ENCODE assay signal across 14 cellular contexts in genomic region chr5:97888439-97888838, GRCh38.
DNase-seq lines count a peak whose midpoint lies in the region; ATAC-seq, FAIRE-seq and TF ChIP-seq lines count a peak whose summit lies in the region.
"Had no signal": no experiment of that assay in that cellular context is flagged by ENCODE, and none has a peak within 500 bp of the region (broad histone marks: within the 10 kb centered on the region; RNA-seq: fewer than 3 reads in every experiment).

No MANE protein-coding gene starts in this region.

- TF ChIP-seq CTCF in GM10266 (IDR thresholded peaks at IDR 0.05; ENCODE audit: control insufficient read depth, insufficient read depth, low read depth, missing control alignments): no peak
- no peak for TF ChIP-seq CTCF in D721Med (IDR thresholded peaks at IDR 0.05; ENCODE audit: insufficient read depth, missing control alignments)

- peak; percentile 7 for DNase-seq in GM10266 (ENCODE audit: extremely low spot score)
- no peak for DNase-seq in D721Med (ENCODE audit: insufficient read length, low spot score)
- no peak for DNase-seq in NCI-H2171 treated with DMSO at 0.1 percent for 48 hours (lab: John Stamatoyannopoulos, UW)
- no peak for DNase-seq in RPMI8226
- no peak for DNase-seq in posterior vena cava (ENCODE audit: low spot score)
- DNase-seq: activated CD8-positive, alpha-beta memory T cell treated with anti-CD3 and anti-CD28 coated beads for 24 hours; adrenal gland; endodermal cell; mesendoderm; MM.1S; NCI-H524 had no signal

- FAIRE-seq in D721Med (lab: Jason Lieb, UNC): no peak

- peak; percentile 91 for ATAC-seq in GM19035 (IDR thresholded peaks at IDR 0.05; ENCODE audit: unreplicated experiment)
- peak; percentile 97 for ATAC-seq in GM21825 (IDR thresholded peaks at IDR 0.05; ENCODE audit: unreplicated experiment)
- peak; percentile 87 for ATAC-seq in HG03175 (IDR thresholded peaks at IDR 0.05; ENCODE audit: unreplicated experiment)

- intact Hi-C loops in posterior vena cava (cut with DNase I): no loop called here
